In genomic region chr10:109403551-109403950, GRCh38 we compare ENCODE assay signal across 35 cellular contexts.
"Had no signal": no experiment of that assay in that cellular context is flagged by ENCODE, and none has a peak within 500 bp of the region (broad histone marks: within the 10 kb centered on the region; RNA-seq: fewer than 3 reads in every experiment).

No MANE protein-coding gene starts in this region.

- H3K27me3 Mint-ChIP-seq: activated B cell treated with CpG ODN at 0.5 μM for 24 hours; activated CD4-positive, alpha-beta memory T cell treated with anti-CD3 and anti-CD28 coated beads for 36 hours; activated naive CD8-positive, alpha-beta T cell treated with anti-CD3 and anti-CD28 coated beads, Interleukin-2, amount 50 U/mL, for 24 hours had no signal

- H3K4me1 ChIP-seq: Peyer's patch had no signal

- H3K4me3 ChIP-seq: K562, Peyer's patch had no signal

- H3K27ac ChIP-seq: Peyer's patch, RWPE1, VCaP had no signal

- H3K4me3 Mint-ChIP-seq: activated B cell treated with CpG ODN at 0.5 μM for 24 hours; activated CD4-positive, alpha-beta memory T cell treated with anti-CD3 and anti-CD28 coated beads for 36 hours; activated naive CD4-positive, alpha-beta T cell treated with anti-CD3 and anti-CD28 coated beads for 36 hours; activated naive CD8-positive, alpha-beta T cell treated with anti-CD3 and anti-CD28 coated beads, Interleukin-2, amount 50 U/mL, for 24 hours; activated T-cell treated with anti-CD3 and anti-CD28 coated beads, Interleukin-2, amount 50 U/mL, for 4 hours; activated T-helper 1 cell treated with anti-CD3 and anti-CD28 coated beads, Interleukin-12 subunit alpha, Interleukin-12 subunit beta, Interleukin-2, Interleukin-4 antibody, amounts not matched to agents 30 ng/mL and 10 ng/mL and 1 ng/mL, durations not matched to agents 14 hours and 24 hours and 36 hours had no signal

- DNase-seq: activated B cell treated with CpG ODN at 0.5 μM for 24 hours; activated CD4-positive, alpha-beta memory T cell treated with anti-CD3 and anti-CD28 coated beads for 36 hours; activated CD4-positive, alpha-beta T cell treated with anti-CD3 and anti-CD28 coated beads for 4 hours; activated CD4-positive, alpha-beta T cell treated with anti-CD3 and anti-CD28 coated beads, Interleukin-2, amount 50 U/mL, for 1 hour; activated CD4-positive, CD25-positive, alpha-beta regulatory T cell treated with anti-CD3 and anti-CD28 coated beads, Interleukin-2, amount 50 U/mL, for 72 hours; activated CD8-positive, alpha-beta memory T cell treated with anti-CD3 and anti-CD28 coated beads, Interleukin-2, amount 50 U/mL, for 4 hours; activated gamma-delta T cell treated with Interleukin-2 at 50 U/mL for 16 hours; activated naive CD4-positive, alpha-beta T cell treated with anti-CD3 and anti-CD28 coated beads for 36 hours; activated naive CD8-positive, alpha-beta T cell treated with anti-CD3 and anti-CD28 coated beads, Interleukin-2, amount 50 U/mL, for 24 hours; activated T-cell treated with anti-CD3 and anti-CD28 coated beads for 4 hours; activated T-cell treated with anti-CD3 and anti-CD28 coated beads, Interleukin-2, amount 50 U/mL, for 4 hours; anterior cingulate cortex; NCI-H1048; NCI-H1105 treated with DMSO at 0.1 percent for 48 hours; NCI-H1436; NCI-H1694; NCI-H1930; NCI-H2081 treated with DMSO at 0.1 percent for 48 hours; NCI-H226; NCI-H446 treated with DMSO at 0.1 percent for 48 hours; NCI-H524; NCI-H69; NCI-H82; Peyer's patch; SIG-M5; T-helper 1 cell; T-helper 2 cell; T-helper 9 cell had no signal

- H3K27me3 ChIP-seq: Peyer's patch had no signal

- H3K9me3 Mint-ChIP-seq: activated CD4-positive, alpha-beta memory T cell treated with anti-CD3 and anti-CD28 coated beads for 36 hours; activated naive CD4-positive, alpha-beta T cell treated with anti-CD3 and anti-CD28 coated beads for 36 hours; activated naive CD8-positive, alpha-beta T cell treated with anti-CD3 and anti-CD28 coated beads, Interleukin-2, amount 50 U/mL, for 24 hours; activated T-cell treated with anti-CD3 and anti-CD28 coated beads, Interleukin-2, amount 50 U/mL, for 4 hours; activated T-helper 1 cell treated with anti-CD3 and anti-CD28 coated beads, Interleukin-12 subunit alpha, Interleukin-12 subunit beta, Interleukin-2, Interleukin-4 antibody, amounts not matched to agents 30 ng/mL and 10 ng/mL and 1 ng/mL, durations not matched to agents 14 hours and 24 hours and 36 hours had no signal

- H3K4me1 Mint-ChIP-seq: activated B cell treated with CpG ODN at 0.5 μM for 24 hours; activated naive CD8-positive, alpha-beta T cell treated with anti-CD3 and anti-CD28 coated beads, Interleukin-2, amount 50 U/mL, for 24 hours had no signal

- H3K27ac Mint-ChIP-seq: activated B cell treated with CpG ODN at 0.5 μM for 24 hours; activated CD4-positive, alpha-beta memory T cell treated with anti-CD3 and anti-CD28 coated beads for 36 hours; activated naive CD4-positive, alpha-beta T cell treated with anti-CD3 and anti-CD28 coated beads for 36 hours; activated naive CD4-positive, alpha-beta T cell treated with anti-CD3 and anti-CD28 coated beads, Interleukin-2, amount 50 U/mL, for 72 hours; activated naive CD8-positive, alpha-beta T cell treated with anti-CD3 and anti-CD28 coated beads, Interleukin-2, amount 50 U/mL, for 24 hours; activated T-helper 1 cell treated with anti-CD3 and anti-CD28 coated beads, Interleukin-12 subunit alpha, Interleukin-12 subunit beta, Interleukin-2, Interleukin-4 antibody, amounts not matched to agents 30 ng/mL and 10 ng/mL and 1 ng/mL, durations not matched to agents 14 hours and 24 hours and 36 hours had no signal

- H3K36me3 Mint-ChIP-seq: activated CD4-positive, alpha-beta memory T cell treated with anti-CD3 and anti-CD28 coated beads for 36 hours; activated naive CD4-positive, alpha-beta T cell treated with anti-CD3 and anti-CD28 coated beads, Interleukin-2, amount 50 U/mL, for 72 hours had no signal

- H3K36me3 ChIP-seq: Peyer's patch had no signal

- H3K9me3 ChIP-seq: Peyer's patch had no signal

- ATAC-seq: activated naive CD4-positive, alpha-beta T cell treated with anti-CD3 and anti-CD28 coated beads, Interleukin-2, amount 50 U/mL, for 72 hours; activated naive CD8-positive, alpha-beta T cell treated with anti-CD3 and anti-CD28 coated beads, Interleukin-2, amount 50 U/mL, for 24 hours; activated T-cell treated with anti-CD3 and anti-CD28 coated beads, Interleukin-2, amount 50 U/mL, for 4 hours; K562; Right ventricle myocardium inferior; SK-N-SH treated with all-trans-retinoic acid at 6 μM for 48 hours had no signal
